In the genomic region with DNA sequence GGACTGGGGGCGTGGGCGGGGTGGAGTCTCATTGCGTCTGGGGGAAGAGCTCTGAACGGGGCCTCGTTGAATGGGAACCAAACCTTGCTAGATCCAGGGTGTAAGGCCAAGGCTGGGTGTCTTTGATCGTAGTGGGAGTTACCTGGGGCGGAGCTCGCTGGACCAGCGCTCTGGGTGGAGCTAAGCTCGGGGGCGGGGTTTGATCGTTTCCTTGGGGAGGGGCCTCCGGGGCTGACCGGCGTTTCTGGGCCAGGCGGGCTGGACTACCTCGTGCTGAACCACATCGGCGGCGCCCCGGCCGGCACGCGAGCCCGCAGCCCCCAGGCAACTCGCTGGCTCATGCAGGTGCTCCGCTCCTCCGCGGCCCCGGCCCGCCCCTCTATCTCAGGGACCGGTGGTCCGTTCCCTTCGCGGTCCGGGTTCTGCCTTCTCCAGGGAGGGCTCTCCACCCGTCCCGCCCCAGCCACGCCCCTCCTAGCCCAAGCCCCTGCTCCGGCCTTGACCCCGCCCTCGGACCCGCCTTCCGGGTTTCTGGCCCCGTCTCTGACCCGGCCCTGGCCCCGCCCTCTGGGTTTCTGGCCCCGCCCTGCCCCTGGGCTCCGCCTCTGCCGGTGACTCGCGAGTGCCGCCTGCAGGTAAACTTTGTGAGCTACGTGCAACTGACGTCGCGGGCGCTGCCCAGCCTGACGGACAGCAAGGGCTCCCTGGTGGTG, we compare ENCODE assay signal across 8 cellular contexts. TPM values are rescaled to one million over a fixed set of nuclear protein-coding genes. Genes with fewer than 3 reads are reported as not detected.
A peak's percentile ranks its signal among the peaks of the same experiment; 100 is the strongest.
DNase-seq lines count a peak whose midpoint lies in the region; ATAC-seq and TF ChIP-seq lines count a peak whose summit lies in the region.

No MANE protein-coding gene starts in this region.

- dilution Hi-C loops in IMR-90 (cut with HindIII; ENCODE audit: low sequenced_read_pairs, unreplicated experiment): no loop called here

- no peak overlapping the region for H3K56ac ChIP-seq in IMR-90 (ENCODE audit: extremely low read depth, insufficient read depth, low read length)

- peaks cover 17% of the 10 kb centered on the region for H4K20me1 ChIP-seq in IMR-90 (ENCODE audit: insufficient read depth, low read length)

- H3K18ac ChIP-seq in IMR-90 (ENCODE audit: low read depth, low read length): no peak overlapping the region

- peaks cover 12% of the 10 kb centered on the region for H3K36me3 Mint-ChIP-seq in activated T-helper 1 cell treated with anti-CD3 and anti-CD28 coated beads, Interleukin-12 subunit alpha, Interleukin-12 subunit beta, Interleukin-2, Interleukin-4 antibody, amounts not matched to agents 30 ng/mL and 10 ng/mL and 1 ng/mL, durations not matched to agents 14 hours and 24 hours and 36 hours (ENCODE audit: low read depth)
- H3K36me3 Mint-ChIP-seq in natural killer cell: no peaks in the 10 kb centered on the region
- H3K36me3 Mint-ChIP-seq in stimulated activated naive B cell treated with anti-CD40 and anti-IgM and Interleukin-4, amounts not matched to agents 10 μg/mL and 1 μg/mL and 100 μg/mL, for 72 hours: peaks cover 17 to 18% of the 10 kb centered on the region in 2 donors

- H3K9me3 ChIP-seq in IMR-90 (ENCODE audit: control insufficient read depth, insufficient read depth, low read length): no peaks in the 10 kb centered on the region

- H3K9me3 Mint-ChIP-seq in activated T-helper 1 cell treated with anti-CD3 and anti-CD28 coated beads, Interleukin-12 subunit alpha, Interleukin-12 subunit beta, Interleukin-2, Interleukin-4 antibody, amounts not matched to agents 30 ng/mL and 10 ng/mL and 1 ng/mL, durations not matched to agents 14 hours and 24 hours and 36 hours: no peaks in the 10 kb centered on the region
- H3K9me3 Mint-ChIP-seq in natural killer cell: no peaks in the 10 kb centered on the region
- H3K9me3 Mint-ChIP-seq in stimulated activated naive B cell treated with anti-CD40 and anti-IgM and Interleukin-4, amounts not matched to agents 10 μg/mL and 1 μg/mL and 100 μg/mL, for 72 hours: peaks cover 2 to 4% of the 10 kb centered on the region in 2 donors

- WGBS in IMR-90 (ENCODE audit: extremely low coverage in 2 of 2, insufficient read length in 1 of 2), 2 experiments: 0% methylated on average over 33 of the region's 59 CpGs; no CpG with 5 or more reads in 1 of the 2 experiments

- H3K4me3 ChIP-seq in IMR-90 (ENCODE audit: insufficient read depth, low read depth, low read length) (peak overlapping the region; percentile 65), fibroblast of pulmonary artery (replicated peaks; ENCODE audit: low read depth, low read length) (peak overlapping the region; percentile 55)

- no peak overlapping the region for H4K91ac ChIP-seq in IMR-90 (ENCODE audit: insufficient read depth, low read depth, low read length)

- no peak overlapping the region for H3K4ac ChIP-seq in IMR-90 (ENCODE audit: low read depth, low read length)

- no peak overlapping the region for H2BK120ac ChIP-seq in IMR-90 (ENCODE audit: low read depth, low read length)

- peak overlapping the region; percentile 47 for H2AK9ac ChIP-seq in IMR-90 (replicated peaks; ENCODE audit: low read depth, low read length, poor library complexity)

- H3K27me3 ChIP-seq in IMR-90 (ENCODE audit: control insufficient read depth, insufficient read depth, low read length): no peaks in the 10 kb centered on the region

- no TSS peak for BruUV-seq in IMR-90 (replicated peaks; lab: Mats Ljungman, UMichigan)

- H3K9me1 ChIP-seq in IMR-90 (ENCODE audit: insufficient read depth, low read length): peaks cover 3% of the 10 kb centered on the region; the same call in 1 of the 2 replicates

- peak overlapping the region; percentile 82 for H3K4me3 Mint-ChIP-seq in activated T-helper 1 cell treated with anti-CD3 and anti-CD28 coated beads, Interleukin-12 subunit alpha, Interleukin-12 subunit beta, Interleukin-2, Interleukin-4 antibody, amounts not matched to agents 30 ng/mL and 10 ng/mL and 1 ng/mL, durations not matched to agents 14 hours and 24 hours and 36 hours
- H3K4me3 Mint-ChIP-seq in natural killer cell: peak overlapping the region; percentile 86
- H3K4me3 Mint-ChIP-seq in stimulated activated naive B cell treated with anti-CD40 and anti-IgM and Interleukin-4, amounts not matched to agents 10 μg/mL and 1 μg/mL and 100 μg/mL, for 72 hours: peak overlapping the region; percentile 85 to 87

- peak overlapping the region; percentile 99 for H2AFZ ChIP-seq in IMR-90 (replicated peaks; ENCODE audit: low read length, poor library complexity)

- H2BK15ac ChIP-seq in IMR-90 (ENCODE audit: low read depth, low read length): no peak overlapping the region

- H3K23ac ChIP-seq in IMR-90 (ENCODE audit: low read depth, low read length): no peak overlapping the region

- ATAC-seq in GM21515 (IDR thresholded peaks at IDR 0.05; ENCODE audit: unreplicated experiment) (peak; percentile 44), IMR-90 (ENCODE audit: low read depth) (peak; percentile 87), natural killer cell (peak; percentile 73 to 89 (median 78))
- peak; percentile 75 to 78 for ATAC-seq in stimulated activated naive B cell treated with anti-CD40 and anti-IgM and Interleukin-4, amounts not matched to agents 10 μg/mL and 1 μg/mL and 100 μg/mL, for 72 hours (replicated peaks)

- no peaks in the 10 kb centered on the region for H3K4me1 ChIP-seq in IMR-90 (ENCODE audit: control insufficient read depth, insufficient read depth, low read length)

- POLR2A ChIA-PET in IMR-90 (lab: Charles Lee; ENCODE audit: unreplicated experiment): interaction anchor here (0.7 kb wide), 1 partner anchor 34 kb away, joined by 5 read pairs; the partner anchor contains the start of gene CATSPERD

- no peak overlapping the region for H3K14ac ChIP-seq in IMR-90 (replicated peaks; ENCODE audit: low read depth, low read length)

- no peak overlapping the region for H4K5ac ChIP-seq in IMR-90 (ENCODE audit: low read depth, low read length)

- 0 out of 2 replicates have a peak overlapping the region, but pooled peaks have one; percentile 13 for H2AK5ac ChIP-seq in IMR-90 (ENCODE audit: low read depth, low read length)

- H3K9ac ChIP-seq in IMR-90 (ENCODE audit: low read depth, low read length): peak overlapping the region; percentile 2; the same call in 1 of the 2 replicates

- H2BK20ac ChIP-seq in IMR-90 (ENCODE audit: low read depth, low read length): no peak overlapping the region

- CTCF ChIA-PET in IMR-90 (lab: Yijun Ruan, JAX): interaction anchor here (0.5 to 1.5 kb wide), 3 partner anchors 32 to 104 kb away, joined by 3 to 4 read pairs (median 3); partner anchors contain the start of gene DUS3L

- H2BK5ac ChIP-seq in IMR-90 (ENCODE audit: low read depth, low read length, poor library complexity, severe bottlenecking): no peak overlapping the region

- peaks cover 6% of the 10 kb centered on the region; the same call in 1 of the 2 replicates for H3K36me3 ChIP-seq in IMR-90 (ENCODE audit: control insufficient read depth, insufficient read depth, low read length)

- DNase-seq in Caki2 (ENCODE audit: low read depth): peak; percentile 96
- peak; percentile 83 for DNase-seq in IMR-90
- peak; percentile 98 for DNase-seq in activated T-helper 1 cell treated with anti-CD3 and anti-CD28 coated beads, Interleukin-12 subunit alpha, Interleukin-12 subunit beta, Interleukin-2, Interleukin-4 antibody, amounts not matched to agents 30 ng/mL and 10 ng/mL and 1 ng/mL, durations not matched to agents 14 hours and 24 hours and 36 hours (ENCODE audit: low spot score)
- peak; percentile 93 for DNase-seq in fibroblast of pulmonary artery (ENCODE audit: low read depth)
- peak; percentile 98 for DNase-seq in natural killer cell
- peak; percentile 97 for DNase-seq in stimulated activated naive B cell treated with anti-CD40 and anti-IgM and Interleukin-4, amounts not matched to agents 10 μg/mL and 1 μg/mL and 100 μg/mL, for 72 hours

- TF ChIP-seq CTCF in IMR-90 (conservative IDR thresholded peaks at IDR 0.05; ENCODE audit: low read depth, low read length): peak; percentile 86
- peak; percentile 68 for TF ChIP-seq CTCF in fibroblast of pulmonary artery (IDR thresholded peaks at IDR 0.05; ENCODE audit: low read length, missing control alignments)
- TF ChIP-seq CTCF in natural killer cell (IDR thresholded peaks at IDR 0.05): peak; percentile 84

- H3K27ac Mint-ChIP-seq in activated T-helper 1 cell treated with anti-CD3 and anti-CD28 coated beads, Interleukin-12 subunit alpha, Interleukin-12 subunit beta, Interleukin-2, Interleukin-4 antibody, amounts not matched to agents 30 ng/mL and 10 ng/mL and 1 ng/mL, durations not matched to agents 14 hours and 24 hours and 36 hours: peak overlapping the region; percentile 89
- H3K27ac Mint-ChIP-seq in natural killer cell: peak overlapping the region; percentile 60 to 85
- peak overlapping the region; percentile 92 for H3K27ac Mint-ChIP-seq in stimulated activated naive B cell treated with anti-CD40 and anti-IgM and Interleukin-4, amounts not matched to agents 10 μg/mL and 1 μg/mL and 100 μg/mL, for 72 hours

- in situ Hi-C loops in Caki2 (cut with HindIII; ENCODE audit: low pct_unique_long_range_greater_than_20kb, low sequenced_read_pairs) (no loop called here), IMR-90 (cut with MboI; ENCODE audit: low sequenced_read_pairs) (no loop called here)

- H3K27me3 Mint-ChIP-seq in activated T-helper 1 cell treated with anti-CD3 and anti-CD28 coated beads, Interleukin-12 subunit alpha, Interleukin-12 subunit beta, Interleukin-2, Interleukin-4 antibody, amounts not matched to agents 30 ng/mL and 10 ng/mL and 1 ng/mL, durations not matched to agents 14 hours and 24 hours and 36 hours (ENCODE audit: insufficient read depth): peaks cover 3% of the 10 kb centered on the region
- no peaks in the 10 kb centered on the region for H3K27me3 Mint-ChIP-seq in natural killer cell (ENCODE audit: low read depth in 2 of 2)
- no peaks in the 10 kb centered on the region for H3K27me3 Mint-ChIP-seq in stimulated activated naive B cell treated with anti-CD40 and anti-IgM and Interleukin-4, amounts not matched to agents 10 μg/mL and 1 μg/mL and 100 μg/mL, for 72 hours

- peak; percentile 34 for TF ChIP-seq RAD21 in IMR-90 (IDR thresholded peaks at IDR 0.05; ENCODE audit: low read length)

- peaks cover 0 to 11% of the 10 kb centered on the region in 2 experiments; a peak in 1 of 4 replicates for H3K79me1 ChIP-seq in IMR-90 (ENCODE audit: low read depth in 1 of 2, low read length in 2 of 2)

- H3K4me2 ChIP-seq in IMR-90 (ENCODE audit: low read depth, low read length): peak overlapping the region; percentile 60

- H4K8ac ChIP-seq in IMR-90 (ENCODE audit: low read depth in 2 of 2, low read length in 2 of 2): peak overlapping the region in 1 of 2 experiments; percentile 77; a peak in 1 of 4 replicates

- peak overlapping the region; percentile 11; the same call in 1 of the 2 replicates for H3K27ac ChIP-seq in IMR-90 (ENCODE audit: insufficient read depth, low read length)

- TF ChIP-seq POLR2A in IMR-90 (IDR thresholded peaks at IDR 0.05; ENCODE audit: low read depth, low read length): 0 out of 2 replicates have a peak, but pooled peaks have one; percentile 41

- intact Hi-C loops in IMR-90 (cut with micrococcal nuclease): no loop called here
- intact Hi-C loops in activated T-helper 1 cell treated with anti-CD3 and anti-CD28 coated beads, Interleukin-12 subunit alpha, Interleukin-12 subunit beta, Interleukin-2, Interleukin-4 antibody, amounts not matched to agents 30 ng/mL and 10 ng/mL and 1 ng/mL, durations not matched to agents 14 hours and 24 hours and 36 hours (cut with micrococcal nuclease): loop anchor here (1.0 to 2.0 kb wide), 2 partner anchors 217 to 686 kb away; partner anchors contain the start of genes ALKBH7 and VMAC
- intact Hi-C loops in natural killer cell (cut with micrococcal nuclease): no loop called here

- peaks cover 6% of the 10 kb centered on the region for H3K4me1 Mint-ChIP-seq in activated T-helper 1 cell treated with anti-CD3 and anti-CD28 coated beads, Interleukin-12 subunit alpha, Interleukin-12 subunit beta, Interleukin-2, Interleukin-4 antibody, amounts not matched to agents 30 ng/mL and 10 ng/mL and 1 ng/mL, durations not matched to agents 14 hours and 24 hours and 36 hours (ENCODE audit: low read depth)
- H3K4me1 Mint-ChIP-seq in natural killer cell: peaks cover 13 to 39% of the 10 kb centered on the region in 2 donors
- H3K4me1 Mint-ChIP-seq in stimulated activated naive B cell treated with anti-CD40 and anti-IgM and Interleukin-4, amounts not matched to agents 10 μg/mL and 1 μg/mL and 100 μg/mL, for 72 hours: peaks cover 28 to 34% of the 10 kb centered on the region in 2 donors

RNA-seq across cellular contexts. Expression of gene RPL36, which starts 3.3 kb away (rescaled TPM):
- total RNA-seq in Caki2 (2014; rRNA removed; shearing (Covaris generic); ENCODE audit: low replicate concordance): 598 and 658 TPM in 2 replicates
- 232 and 251 TPM in 2 replicates for total RNA-seq in IMR-90 (2012; rRNA removed)
- 757 and 1,037 TPM in 2 replicates for polyA plus RNA-seq in IMR-90 (2012; rRNA removed)
- 423 and 828 TPM in 2 replicates for polyA plus RNA-seq in IMR-90 (2012; cell fraction: cytosol; rRNA removed)
- polyA plus RNA-seq in IMR-90 (2012; cell fraction: nucleus; rRNA removed; ENCODE audit: low replicate concordance): 216 and 218 TPM in 2 replicates
- polyA plus RNA-seq in PFSK-1 (2012; ENCODE audit: insufficient read length, low read depth): 4,214 TPM
- total RNA-seq in activated T-helper 1 cell treated with anti-CD3 and anti-CD28 coated beads, Interleukin-12 subunit alpha, Interleukin-12 subunit beta, Interleukin-2, Interleukin-4 antibody, amounts not matched to agents 30 ng/mL and 10 ng/mL and 1 ng/mL, durations not matched to agents 14 hours and 24 hours and 36 hours: 1,000 and 1,001 TPM in 2 replicates
- total RNA-seq in natural killer cell: 100 to 1,000 TPM; 363 to 505 (median 459) TPM

RNA-seq across cellular contexts. Expression of gene HSD11B1L, which starts 6.0 kb away (rescaled TPM):
- total RNA-seq in Caki2 (2014; rRNA removed; shearing (Covaris generic); ENCODE audit: low replicate concordance): 2.6 and 12.1 TPM in 2 replicates
- total RNA-seq in IMR-90 (2012; rRNA removed): 1.9 and 2.2 TPM in 2 replicates
- polyA plus RNA-seq in IMR-90 (2012; rRNA removed): 7.2 and 8.2 TPM in 2 replicates
- 9.8 and 14.6 TPM in 2 replicates for polyA plus RNA-seq in IMR-90 (2012; cell fraction: cytosol; rRNA removed)
- 10.8 and 19.3 TPM in 2 replicates for polyA plus RNA-seq in IMR-90 (2012; cell fraction: nucleus; rRNA removed; ENCODE audit: low replicate concordance)
- polyA plus RNA-seq in PFSK-1 (2012; ENCODE audit: insufficient read length, low read depth): 15.5 TPM
- total RNA-seq in activated T-helper 1 cell treated with anti-CD3 and anti-CD28 coated beads, Interleukin-12 subunit alpha, Interleukin-12 subunit beta, Interleukin-2, Interleukin-4 antibody, amounts not matched to agents 30 ng/mL and 10 ng/mL and 1 ng/mL, durations not matched to agents 14 hours and 24 hours and 36 hours: 1.9 TPM in 2 replicates
- total RNA-seq in natural killer cell: 1 to 10 TPM; 1.1 to 3.7 (median 3.0) TPM

RNA-seq across cellular contexts. Expression of gene MICOS13, which starts 6.5 kb away (rescaled TPM):
- total RNA-seq in Caki2 (2014; rRNA removed; shearing (Covaris generic); ENCODE audit: low replicate concordance): 71.3 and 130 TPM in 2 replicates
- total RNA-seq in IMR-90 (2012; rRNA removed) (14.5 and 15.8 TPM in 2 replicates), natural killer cell (10 to 100 TPM; 17.7 to 27.7 (median 25.1) TPM)
- polyA plus RNA-seq in IMR-90 (2012; rRNA removed): 48.9 and 80.2 TPM in 2 replicates
- 91.5 and 98.4 TPM in 2 replicates for polyA plus RNA-seq in IMR-90 (2012; cell fraction: cytosol; rRNA removed)
- 22.5 and 47.5 TPM in 2 replicates for polyA plus RNA-seq in IMR-90 (2012; cell fraction: nucleus; rRNA removed; ENCODE audit: low replicate concordance)
- 118 TPM for polyA plus RNA-seq in PFSK-1 (2012; ENCODE audit: insufficient read length, low read depth)
- total RNA-seq in activated T-helper 1 cell treated with anti-CD3 and anti-CD28 coated beads, Interleukin-12 subunit alpha, Interleukin-12 subunit beta, Interleukin-2, Interleukin-4 antibody, amounts not matched to agents 30 ng/mL and 10 ng/mL and 1 ng/mL, durations not matched to agents 14 hours and 24 hours and 36 hours: 57.4 and 60.6 TPM in 2 replicates

RNA-seq across cellular contexts. Expression of gene LONP1, which starts 33.1 kb away (rescaled TPM):
- total RNA-seq in Caki2 (2014; rRNA removed; shearing (Covaris generic); ENCODE audit: low replicate concordance): 210 and 213 TPM in 2 replicates
- total RNA-seq in IMR-90 (2012; rRNA removed): 64.2 and 70.3 TPM in 2 replicates
- polyA plus RNA-seq in IMR-90 (2012; rRNA removed): 90.9 and 93.2 TPM in 2 replicates
- 75.7 and 144 TPM in 2 replicates for polyA plus RNA-seq in IMR-90 (2012; cell fraction: cytosol; rRNA removed)
- 158 and 371 TPM in 2 replicates for polyA plus RNA-seq in IMR-90 (2012; cell fraction: nucleus; rRNA removed; ENCODE audit: low replicate concordance)
- 957 TPM for polyA plus RNA-seq in PFSK-1 (2012; ENCODE audit: insufficient read length, low read depth)
- 180 and 186 TPM in 2 replicates for total RNA-seq in activated T-helper 1 cell treated with anti-CD3 and anti-CD28 coated beads, Interleukin-12 subunit alpha, Interleukin-12 subunit beta, Interleukin-2, Interleukin-4 antibody, amounts not matched to agents 30 ng/mL and 10 ng/mL and 1 ng/mL, durations not matched to agents 14 hours and 24 hours and 36 hours
- 10 to 100 TPM; 50.5 to 61.8 (median 56.1) TPM for total RNA-seq in natural killer cell

RNA-seq across cellular contexts. Expression of gene CATSPERD, which starts 33.6 kb away (rescaled TPM):
- total RNA-seq in Caki2 (2014; rRNA removed; shearing (Covaris generic); ENCODE audit: low replicate concordance): not detected in 2 replicates
- not detected in 2 replicates for total RNA-seq in IMR-90 (2012; rRNA removed)
- not detected in 2 replicates for polyA plus RNA-seq in IMR-90 (2012; rRNA removed)
- polyA plus RNA-seq in IMR-90 (2012; cell fraction: cytosol; rRNA removed): not detected in 2 replicates
- not detected in 2 replicates for polyA plus RNA-seq in IMR-90 (2012; cell fraction: nucleus; rRNA removed; ENCODE audit: low replicate concordance)
- polyA plus RNA-seq in PFSK-1 (2012; ENCODE audit: insufficient read length, low read depth): 0.18 TPM
- not detected in 2 replicates for total RNA-seq in activated T-helper 1 cell treated with anti-CD3 and anti-CD28 coated beads, Interleukin-12 subunit alpha, Interleukin-12 subunit beta, Interleukin-2, Interleukin-4 antibody, amounts not matched to agents 30 ng/mL and 10 ng/mL and 1 ng/mL, durations not matched to agents 14 hours and 24 hours and 36 hours
- not detected for total RNA-seq in natural killer cell

Comparison
In these comparisons a context has a peak if more than half of its experiments do, and no peak if none do; other contexts are left out.
1. Peak in every context shown above with its lines: DNase-seq, ATAC-seq, H3K4me3 ChIP-seq and H3K27ac ChIP-seq.